Comparison of ENCODE assay signal across 23 cellular contexts in genomic region chr10:71337219-71337625, GRCh38. TPM values are rescaled to one million over a fixed set of nuclear protein-coding genes. Genes with fewer than 3 reads are reported as not detected.
DNase-seq lines count a peak whose midpoint lies in the region; ATAC-seq, FAIRE-seq and TF ChIP-seq lines count a peak whose summit lies in the region.
"Had no signal": no experiment of that assay in that cellular context is flagged by ENCODE, and none has a peak within 500 bp of the region (broad histone marks: within the 10 kb centered on the region; RNA-seq: fewer than 3 reads in every experiment).

No MANE protein-coding gene starts in this region.

- H3K36me3 ChIP-seq in H7 (replicated peaks; ENCODE audit: control insufficient read depth, insufficient read depth, low read length) (peaks cover 2% of the 10 kb centered on the region), small intestine (ENCODE audit: control insufficient read depth in 2 of 2, insufficient read depth in 2 of 2, low read length in 2 of 2) (no peaks in the 10 kb centered on the region)
- H3K36me3 ChIP-seq: cardiac muscle cell, SJCRH30 had no signal

- DNase-seq in H7 (peak; percentile 77), RCC 7860 (ENCODE audit: low spot score) (peak; percentile 78), kidney glomerular epithelial cell (lab: John Stamatoyannopoulos, UW) (peak; percentile 59), small intestine (peak; percentile 24), omental fat pad (ENCODE audit: low spot score) (no peak), mesenteric fat pad (ENCODE audit: low spot score) (no peak), medulla oblongata (ENCODE audit: extremely low spot score) (no peak)
- DNase-seq: activated CD4-positive, alpha-beta T cell treated with anti-CD3 and anti-CD28 coated beads for 36 hours; activated naive CD4-positive, alpha-beta T cell treated with anti-CD3 and anti-CD28 coated beads for 36 hours; activated T-cell treated with anti-CD3 and anti-CD28 coated beads, Interleukin-2, amount 50 U/mL, for 48 hours; dermis blood vessel endothelial cell; IMR-90; mammary epithelial cell; NCI-H1417 treated with DMSO at 0.1 percent for 48 hours; NCI-H226; PC-3; SJCRH30; stimulated activated CD4-positive, alpha-beta T cell treated with anti-CD3 and anti-CD28 coated beads, Interleukin-4, amount 100 ng/mL, for 4 hours; T-helper 1 cell; tibial artery had no signal

- peaks cover 0 to 8% of the 10 kb centered on the region in 2 donors for H3K4me1 ChIP-seq in small intestine (ENCODE audit: control insufficient read depth in 2 of 2, insufficient read depth in 1 of 2, low read depth in 1 of 2, low read length in 1 of 2)
- H3K4me1 ChIP-seq: SJCRH30, tibial artery had no signal

- FAIRE-seq in RCC 7860 (lab: Jason Lieb, UNC) (peak; percentile 87), small intestine (lab: Jason Lieb, UNC) (no peak)
- FAIRE-seq: TTC549 had no signal

- H3K27ac ChIP-seq in small intestine (ENCODE audit: low read depth in 1 of 2, low read length in 1 of 2): no peak overlapping the region
- H3K27ac ChIP-seq: cardiac muscle cell, SJCRH30, tibial artery had no signal

- H3K27me3 ChIP-seq in H7 (ENCODE audit: control insufficient read depth, insufficient read depth, low read length) (no peaks in the 10 kb centered on the region), small intestine (ENCODE audit: control insufficient read depth in 2 of 2, insufficient read depth in 2 of 2, low read length in 2 of 2) (no peaks in the 10 kb centered on the region)
- H3K27me3 ChIP-seq: cardiac muscle cell, SJCRH30, tibial artery had no signal

- 91 to 94% (median 93%) methylated on average over 11 of the region's 11 CpGs for WGBS in small intestine, 3 donors

- no peak overlapping the region for H3K4me3 ChIP-seq in H7 (ENCODE audit: insufficient read depth, low read depth, low read length)
- no peak overlapping the region for H3K4me3 ChIP-seq in small intestine (ENCODE audit: low read depth in 1 of 2, low read length in 2 of 2)
- H3K4me3 ChIP-seq: cardiac muscle cell, SJCRH30, tibial artery had no signal

- TF ChIP-seq CTCF in omental fat pad (IDR thresholded peaks at IDR 0.05): no peak

- ATAC-seq in omental fat pad (ENCODE audit: low FRiP score): no peak
- ATAC-seq: activated CD4-positive, alpha-beta T cell treated with anti-CD3 and anti-CD28 coated beads for 36 hours; PC-3 had no signal

- no peaks in the 10 kb centered on the region for H3K9me3 ChIP-seq in small intestine (ENCODE audit: control insufficient read depth, low read depth)
- H3K9me3 ChIP-seq: SJCRH30, tibial artery had no signal

RNA-seq across cellular contexts. Expression of gene SLC29A3, which starts 18.2 kb away (rescaled TPM):
- total RNA-seq in H7 (2014; rRNA removed; shearing (Covaris generic)): 5.2 and 6.9 TPM in 2 replicates
- 1 to 10 TPM in 2 of 3 donors, under 1 TPM in 1; 0.45 to 4.3 (median 1.1) TPM for polyA plus RNA-seq in small intestine
- total RNA-seq in omental fat pad: 1 to 10 TPM; 2.5 to 6.8 (median 5.8) TPM
- 6.9 TPM for total RNA-seq in mesenteric fat pad

RNA-seq across cellular contexts. Expression of gene CDH23, which starts 59.5 kb away (rescaled TPM):
- total RNA-seq in H7 (2014; rRNA removed; shearing (Covaris generic)): 4.5 and 4.7 TPM in 2 replicates
- polyA plus RNA-seq in small intestine: 1 to 10 TPM in 2 of 3 donors, under 1 TPM in 1; 0.89 to 2.5 (median 1.4) TPM
- total RNA-seq in omental fat pad (10 to 100 TPM; 25.3 to 41.9 (median 34.4) TPM), mesenteric fat pad (9.7 TPM)
- total RNA-seq: M059J, PC-3 had no signal

Comparison
In these comparisons a context has a peak if more than half of its experiments do, and no peak if none do; other contexts are left out.
1. DNase-seq: peak in H7 (single experiment), RCC 7860 (single experiment), kidney glomerular epithelial cell (single experiment) and small intestine (single experiment); none in omental fat pad (single experiment), mesenteric fat pad (single experiment) and medulla oblongata (single experiment).